In the genomic region with DNA sequence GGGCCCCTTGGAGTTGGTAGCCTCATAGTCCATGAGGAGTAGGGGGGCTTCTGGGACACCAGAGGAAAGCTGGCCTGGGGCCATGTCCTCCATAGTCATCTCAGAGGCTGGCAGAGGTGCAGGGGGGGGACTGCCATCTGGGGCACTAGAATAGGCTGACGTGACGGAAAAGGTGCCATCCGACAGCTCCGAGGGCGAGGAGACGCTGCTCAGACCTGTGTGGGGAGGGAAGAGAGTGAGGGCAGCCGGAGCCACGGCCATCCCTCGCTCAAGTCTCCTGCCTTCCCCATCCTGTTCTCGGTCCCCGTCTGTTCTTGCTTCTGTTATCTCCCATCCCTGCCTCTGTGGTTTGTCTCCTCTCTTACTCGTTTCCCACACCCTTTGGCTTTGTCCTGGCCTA, we compare ENCODE assay signal across 2 cellular contexts.
A peak's percentile ranks its signal among the peaks of the same experiment; 100 is the strongest.
TF ChIP-seq lines count a peak whose summit lies in the region.

No MANE protein-coding gene starts in this region.

TF ChIP-seq in A549, 52 proteins besides CTCF, POLR2A, EP300 and RAD21:
- TF ChIP-seq CBX2 (IDR thresholded peaks at IDR 0.05; ENCODE audit: borderline replicate concordance, low read depth) (no peak), HEYL (CRISPR knock-in tag; IDR thresholded peaks at IDR 0.05) (no peak), ZC3H11A (IDR thresholded peaks at IDR 0.05) (no peak), RFX5 (IDR thresholded peaks at IDR 0.05) (no peak), NPAS2 (CRISPR knock-in tag; IDR thresholded peaks at IDR 0.05; ENCODE audit: borderline replicate concordance) (no peak), RNF2 (IDR thresholded peaks at IDR 0.05; ENCODE audit: borderline replicate concordance, low read depth) (no peak), JUN (IDR thresholded peaks at IDR 0.05) (peak in 1 of 2 experiments; percentile 15; a peak in 1 of 5 replicates), FOSL2 (IDR thresholded peaks at IDR 0.05) (no peak), FOSL2 (CRISPR knock-in tag; IDR thresholded peaks at IDR 0.05) (no peak), MAFK (IDR thresholded peaks at IDR 0.05; ENCODE audit: partially characterized antibody) (peak; percentile 37), CHD4 (IDR thresholded peaks at IDR 0.05; ENCODE audit: borderline replicate concordance) (no peak), SMC3 (IDR thresholded peaks at IDR 0.05) (no peak), KDM1A (IDR thresholded peaks at IDR 0.05; ENCODE audit: low read depth) (no peak), HOXA7 (CRISPR knock-in tag; IDR thresholded peaks at IDR 0.05) (no peak)
TF ChIP-seq in A549: peak in this region for 2.

TF ChIP-seq in endothelial cell of umbilical vein, 7 proteins besides CTCF, POLR2A, EP300 and RAD21:
- TF ChIP-seq EZH2 (IDR thresholded peaks at IDR 0.05; ENCODE audit: borderline replicate concordance, low read depth, low read length, severe bottlenecking), result no peak
- TF ChIP-seq MYC (IDR thresholded peaks at IDR 0.05; ENCODE audit: low read depth, low read length), result no peak
- no peak for TF ChIP-seq FOS (IDR thresholded peaks at IDR 0.05; ENCODE audit: borderline replicate concordance, insufficient read depth, low read length)
- TF ChIP-seq MAX (IDR thresholded peaks at IDR 0.05; ENCODE audit: insufficient read depth, insufficient read length), result no peak
- no peak for TF ChIP-seq JUN (IDR thresholded peaks at IDR 0.05; ENCODE audit: borderline replicate concordance, insufficient read depth, insufficient read length, low read depth)
- no peak for TF ChIP-seq GATA2 (IDR thresholded peaks at IDR 0.05; ENCODE audit: insufficient read depth, insufficient read length, low read depth, low read length)
- no peak for TF ChIP-seq POLR2AphosphoS5 (IDR thresholded peaks at IDR 0.05; ENCODE audit: insufficient read depth, low read depth, low read length)
